ENCODE assay signal across 24 cellular contexts in genomic region chr5:68421667-68422220, GRCh38.
"Had no signal": no experiment of that assay in that cellular context is flagged by ENCODE, and none has a peak within 500 bp of the region (broad histone marks: within the 10 kb centered on the region; RNA-seq: fewer than 3 reads in every experiment).

No MANE protein-coding gene starts in this region.

- H3K9me3 ChIP-seq: left ventricle myocardium inferior, right atrium auricular region, transverse colon had no signal

- DNase-seq: activated B cell treated with CpG ODN at 0.5 μM for 24 hours; activated CD4-positive, alpha-beta T cell treated with anti-CD3 and anti-CD28 coated beads, Interleukin-2, amount 50 U/mL, for 1 hour; activated CD8-positive, alpha-beta memory T cell treated with anti-CD3 and anti-CD28 coated beads, Interleukin-2, amount 10 ng/mL, durations not matched to agents 7 days and 5 days; activated CD8-positive, alpha-beta T cell treated with anti-CD3 and anti-CD28 coated beads, Interleukin-2, amount 10 ng/mL, durations not matched to agents 7 days and 5 days; activated naive CD4-positive, alpha-beta T cell; activated T-cell treated with anti-CD3 and anti-CD28 coated beads, Interleukin-2, amount 50 U/mL, for 48 hours; anterior cingulate cortex; endodermal cell; left ventricle myocardium inferior; occipital lobe; stimulated activated CD4-positive, alpha-beta T cell treated with anti-CD3 and anti-CD28 coated beads, Interleukin-15, amount 100 ng/mL, for 24 hours; stimulated activated naive CD4-positive, alpha-beta T cell treated with Interleukin-2 at 50 U/mL for 16 hours; T-helper 1 cell; transverse colon had no signal

- H3K27ac ChIP-seq: left ventricle myocardium inferior, neural progenitor cell, right atrium auricular region had no signal

- H3K4me3 Mint-ChIP-seq: activated B cell treated with CpG ODN at 0.5 μM for 24 hours; activated CD8-positive, alpha-beta memory T cell treated with anti-CD3 and anti-CD28 coated beads, Interleukin-2, amount 10 ng/mL, durations not matched to agents 7 days and 5 days; activated CD8-positive, alpha-beta T cell treated with anti-CD3 and anti-CD28 coated beads, Interleukin-2, amount 10 ng/mL, durations not matched to agents 7 days and 5 days; endodermal cell; neural progenitor cell; T-helper 2 cell treated with Interferon-gamma antibody and Interleukin-4, amounts not matched to agents 5 μg/mL and 100 μg/mL, for 36 hours had no signal

- ATAC-seq: activated CD8-positive, alpha-beta memory T cell treated with anti-CD3 and anti-CD28 coated beads, Interleukin-2, amount 10 ng/mL, durations not matched to agents 7 days and 5 days; activated CD8-positive, alpha-beta T cell treated with anti-CD3 and anti-CD28 coated beads, Interleukin-2, amount 10 ng/mL, durations not matched to agents 7 days and 5 days; activated naive CD4-positive, alpha-beta T cell treated with anti-CD3 and anti-CD28 coated beads, Interleukin-2, amount 50 U/mL, for 72 hours had no signal

- H3K9ac ChIP-seq: neural progenitor cell had no signal

- H2AFZ ChIP-seq: neural progenitor cell had no signal

- H3K4me3 ChIP-seq: cardiac muscle cell, left ventricle myocardium inferior, lung, neural progenitor cell, right atrium auricular region, smooth muscle cell, transverse colon had no signal

- H3K36me3 Mint-ChIP-seq: activated naive CD4-positive, alpha-beta T cell treated with anti-CD3 and anti-CD28 coated beads, Interleukin-2, amount 50 U/mL, for 72 hours; neural progenitor cell had no signal

- H3K27me3 ChIP-seq: cardiac muscle cell, neural progenitor cell, right atrium auricular region, transverse colon had no signal

- H3K36me3 ChIP-seq: cardiac muscle cell, left ventricle myocardium inferior, neural progenitor cell, right atrium auricular region, transverse colon had no signal

- FAIRE-seq: frontal cortex, islet of Langerhans, urothelium cell line had no signal

- H3K4me2 ChIP-seq: neural progenitor cell, smooth muscle cell had no signal

- H3K27ac Mint-ChIP-seq: activated B cell treated with CpG ODN at 0.5 μM for 24 hours; activated CD8-positive, alpha-beta memory T cell treated with anti-CD3 and anti-CD28 coated beads, Interleukin-2, amount 10 ng/mL, durations not matched to agents 7 days and 5 days; activated CD8-positive, alpha-beta T cell treated with anti-CD3 and anti-CD28 coated beads, Interleukin-2, amount 10 ng/mL, durations not matched to agents 7 days and 5 days; endodermal cell; neural progenitor cell; T-helper 2 cell treated with Interferon-gamma antibody and Interleukin-4, amounts not matched to agents 5 μg/mL and 100 μg/mL, for 36 hours had no signal

- H3K9me3 Mint-ChIP-seq: activated B cell treated with CpG ODN at 0.5 μM for 24 hours; activated naive CD4-positive, alpha-beta T cell treated with anti-CD3 and anti-CD28 coated beads, Interleukin-2, amount 50 U/mL, for 72 hours; endodermal cell; neural progenitor cell had no signal
